ENCODE assay signal across 11 cellular contexts in the genomic region with DNA sequence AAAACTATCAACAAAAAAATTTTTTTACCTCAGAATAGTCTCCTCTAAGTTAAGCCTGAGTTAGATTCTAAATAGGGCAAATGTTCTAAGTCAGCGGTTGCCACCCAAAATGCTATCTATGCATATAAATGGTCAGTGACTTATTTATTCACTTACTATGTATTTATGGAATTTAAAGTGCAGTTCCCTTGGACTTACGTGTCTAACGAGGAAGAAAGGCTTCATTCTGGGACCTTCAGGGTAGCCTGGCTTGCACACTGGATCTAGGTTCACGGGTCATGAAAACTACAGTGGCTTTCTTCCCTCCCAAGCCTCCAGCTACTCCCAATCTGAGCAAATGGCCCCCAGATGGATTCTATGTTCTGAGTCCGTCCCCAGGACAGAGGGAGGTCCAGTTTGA.
DNase-seq lines count a peak whose midpoint lies in the region; ATAC-seq, FAIRE-seq and TF ChIP-seq lines count a peak whose summit lies in the region.
"Had no signal": no experiment of that assay in that cellular context is flagged by ENCODE, and none has a peak within 500 bp of the region (broad histone marks: within the 10 kb centered on the region; RNA-seq: fewer than 3 reads in every experiment).

No MANE protein-coding gene starts in this region.

- H3K9me3 ChIP-seq in cardiac muscle cell (ENCODE audit: low read depth): no peaks in the 10 kb centered on the region
- H3K9me3 ChIP-seq in astrocyte (ENCODE audit: insufficient read depth, low read depth, low read length): no peaks in the 10 kb centered on the region
- H3K9me3 ChIP-seq in muscle layer of duodenum (ENCODE audit: control insufficient read depth in 1 of 2, low read length in 2 of 2): no peaks in the 10 kb centered on the region
- H3K9me3 ChIP-seq in tibial nerve: no peaks in the 10 kb centered on the region
- no peaks in the 10 kb centered on the region for H3K9me3 ChIP-seq in HAP-1

- H3K9me3 Mint-ChIP-seq in astrocyte (ENCODE audit: unreplicated experiment): no peaks in the 10 kb centered on the region

- WGBS in tibial nerve, 2 donors: 47% methylated on average over 5 of the region's 5 CpGs

- H3K27me3 ChIP-seq in cardiac muscle cell (no peaks in the 10 kb centered on the region), astrocyte (ENCODE audit: insufficient read depth, low read length) (no peaks in the 10 kb centered on the region), muscle layer of duodenum (ENCODE audit: low read depth, low read length) (no peaks in the 10 kb centered on the region), tibial nerve (no peaks in the 10 kb centered on the region), HAP-1 (ENCODE audit: low read depth) (no peaks in the 10 kb centered on the region)

- H2AFZ ChIP-seq in astrocyte (ENCODE audit: low read depth, low read length): peak overlapping the region; percentile 74

- H3K27ac ChIP-seq in cardiac muscle cell (peak overlapping the region; percentile 78), astrocyte (ENCODE audit: low read depth, low read length) (no peak overlapping the region), muscle layer of duodenum (ENCODE audit: low read length) (peak overlapping the region; percentile 81), tibial nerve (peak overlapping the region; percentile 5 to 92 (median 84))
- H3K27ac ChIP-seq: C4-2B had no signal

- peaks cover 24% of the 10 kb centered on the region for H3K4me1 ChIP-seq in cardiac muscle cell (ENCODE audit: low read depth)
- H3K4me1 ChIP-seq in astrocyte (ENCODE audit: insufficient read depth, low read length): peaks cover 34% of the 10 kb centered on the region
- H3K4me1 ChIP-seq in muscle layer of duodenum (ENCODE audit: control insufficient read depth in 1 of 2, insufficient read depth in 2 of 2, low read length in 2 of 2): peaks cover 32 to 33% of the 10 kb centered on the region in 2 donors
- peaks cover 0 to 55% (median 46%) of the 10 kb centered on the region in 4 donors for H3K4me1 ChIP-seq in tibial nerve
- H3K4me1 ChIP-seq in HAP-1: peaks cover 46% of the 10 kb centered on the region

- H3K36me3 ChIP-seq in cardiac muscle cell (no peaks in the 10 kb centered on the region), astrocyte (ENCODE audit: insufficient read depth, low read length) (no peaks in the 10 kb centered on the region), muscle layer of duodenum (ENCODE audit: control insufficient read depth in 1 of 2, insufficient read depth in 2 of 2, low read length in 2 of 2) (no peaks in the 10 kb centered on the region), tibial nerve (no peaks in the 10 kb centered on the region), HAP-1 (replicated peaks) (no peaks in the 10 kb centered on the region)

- H3K4me3 Mint-ChIP-seq in astrocyte (ENCODE audit: unreplicated experiment): no peak overlapping the region

- ATAC-seq in left ventricle myocardium superior (no peak), GM18505 (IDR thresholded peaks at IDR 0.05; ENCODE audit: unreplicated experiment) (no peak), left colon (no peak)

- DNase-seq in cardiac muscle cell (ENCODE audit: low read depth in 1 of 2, low spot score in 1 of 2) (no peak), left ventricle myocardium superior (no peak), astrocyte (ENCODE audit: low read depth) (no peak), tibial nerve (ENCODE audit: low spot score in 2 of 2) (no peak), left colon (no peak), HAP-1 (ENCODE audit: low spot score in 2 of 2) (no peak)
- DNase-seq: aorta, NCI-H226 had no signal

- H3K9ac ChIP-seq in astrocyte (ENCODE audit: low read length): no peak overlapping the region

- H4K20me1 ChIP-seq in astrocyte (ENCODE audit: insufficient read depth, low read length): no peaks in the 10 kb centered on the region

- no peak for FAIRE-seq in astrocyte (lab: Jason Lieb, UNC)

- no peaks in the 10 kb centered on the region for H3K79me2 ChIP-seq in astrocyte (ENCODE audit: insufficient read depth, low read length)

- H3K27ac Mint-ChIP-seq in astrocyte (ENCODE audit: unreplicated experiment): peak overlapping the region; percentile 58

- peaks cover 51% of the 10 kb centered on the region for H3K4me1 Mint-ChIP-seq in astrocyte (ENCODE audit: low read depth, unreplicated experiment)

- no peaks in the 10 kb centered on the region for H3K36me3 Mint-ChIP-seq in astrocyte (ENCODE audit: low read depth, unreplicated experiment)

- H3K27me3 Mint-ChIP-seq in astrocyte (ENCODE audit: low read depth, unreplicated experiment): no peaks in the 10 kb centered on the region

- in situ Hi-C loops in HAP-1 (cut with MboI; ENCODE audit: low sequenced_read_pairs): no loop called here

- H3K4me3 ChIP-seq in cardiac muscle cell: no peak overlapping the region
- H3K4me3 ChIP-seq in astrocyte (ENCODE audit: insufficient read depth, low read depth, low read length): no peak overlapping the region
- no peak overlapping the region for H3K4me3 ChIP-seq in muscle layer of duodenum (ENCODE audit: low read depth in 1 of 2, low read length in 2 of 2)
- no peak overlapping the region for H3K4me3 ChIP-seq in tibial nerve
- no peak overlapping the region for H3K4me3 ChIP-seq in HAP-1

- TF ChIP-seq CTCF in cardiac muscle cell (IDR thresholded peaks at IDR 0.05; ENCODE audit: low read depth, low read length): no peak
- no peak for TF ChIP-seq CTCF in astrocyte (IDR thresholded peaks at IDR 0.05; ENCODE audit: insufficient read depth, low read depth, low read length)
- TF ChIP-seq CTCF in tibial nerve (IDR thresholded peaks at IDR 0.05): no peak

- intact Hi-C loops in left ventricle myocardium superior (cut with micrococcal nuclease): no loop called here
- intact Hi-C loops in left colon (cut with DNase I, micrococcal nuclease): no loop called here

- no peak for TF ChIP-seq EP300 in tibial nerve (IDR thresholded peaks at IDR 0.05)

- TF ChIP-seq POLR2A in tibial nerve (IDR thresholded peaks at IDR 0.05) (no peak), GM18505 (IDR thresholded peaks at IDR 0.05; ENCODE audit: borderline replicate concordance, extremely low read depth, insufficient read depth, insufficient read length) (no peak)

- no peak overlapping the region for H3K4me2 ChIP-seq in astrocyte (ENCODE audit: low read length)
